Comparison of ENCODE assay signal across 7 cellular contexts in the genomic region with DNA sequence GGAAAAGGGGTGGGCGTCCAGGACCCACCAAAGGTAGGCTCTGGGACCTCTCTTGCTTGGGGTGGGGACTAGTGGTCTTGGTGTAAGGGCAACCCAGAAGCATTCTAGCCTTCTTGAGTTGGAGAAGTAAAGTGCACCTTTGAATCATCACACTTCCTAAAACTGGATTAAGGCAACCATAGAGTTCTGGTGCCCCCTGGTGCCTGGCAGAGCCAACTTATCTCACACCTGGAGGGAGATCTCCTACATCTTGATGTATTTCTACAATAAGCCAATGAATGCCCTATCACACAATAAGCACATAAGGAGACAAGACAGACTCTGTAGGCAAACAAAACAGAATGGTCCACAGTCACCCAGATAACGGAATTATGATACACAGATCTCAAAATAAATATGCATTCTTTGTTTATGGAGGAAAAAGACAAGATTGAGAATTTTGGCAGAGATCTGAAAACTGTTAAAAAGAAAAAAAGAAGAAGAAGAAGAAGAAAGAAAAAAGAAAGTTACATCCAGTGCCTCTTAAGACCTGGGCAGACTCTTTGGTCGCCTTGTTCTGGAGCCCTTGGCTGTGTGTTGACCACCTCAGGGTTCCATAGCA.
A peak's percentile ranks its signal among the peaks of the same experiment; 100 is the strongest.
DNase-seq lines count a peak whose midpoint lies in the region; ATAC-seq and TF ChIP-seq lines count a peak whose summit lies in the region.

No MANE protein-coding gene starts in this region.

- DNase-seq in G401 (ENCODE audit: low spot score): peak; percentile 55
- DNase-seq in KBM-7: peak; percentile 68
- no peak for DNase-seq in RWPE2 (ENCODE audit: low spot score)
- peak; percentile 48 to 53 for DNase-seq in cardiac fibroblast (ENCODE audit: low read depth in 2 of 2)
- DNase-seq in mucosa of gallbladder (ENCODE audit: low spot score): peak; percentile 27
- DNase-seq in vagina (ENCODE audit: extremely low spot score in 2 of 2): no peak
- no peak for DNase-seq in NCI-H2029 (lab: John Stamatoyannopoulos, UW)

- H3K9me3 ChIP-seq in RWPE2 (ENCODE audit: severe bottlenecking): peaks cover 11% of the 10 kb centered on the region
- peaks cover 2% of the 10 kb centered on the region for H3K9me3 ChIP-seq in vagina

- H3K4me1 ChIP-seq in RWPE2 (ENCODE audit: insufficient read depth, poor library complexity, severe bottlenecking): no peaks in the 10 kb centered on the region
- H3K4me1 ChIP-seq in vagina: no peaks in the 10 kb centered on the region

- H3K27ac ChIP-seq in RWPE2 (ENCODE audit: poor library complexity, severe bottlenecking) (no peak overlapping the region), vagina (no peak overlapping the region)

- H3K36me3 ChIP-seq in RWPE2 (ENCODE audit: low read depth) (no peaks in the 10 kb centered on the region), vagina (no peaks in the 10 kb centered on the region)

- peaks cover 48% of the 10 kb centered on the region for H3K27me3 ChIP-seq in RWPE2 (ENCODE audit: insufficient read depth, poor library complexity, severe bottlenecking)
- H3K27me3 ChIP-seq in vagina: no peaks in the 10 kb centered on the region

- H3K4me3 ChIP-seq in RWPE2 (ENCODE audit: severe bottlenecking) (no peak overlapping the region), cardiac fibroblast (replicated peaks in 1 of 2; ENCODE audit: low read depth in 2 of 2, low read length in 2 of 2) (no peak overlapping the region), vagina (no peak overlapping the region)

- ATAC-seq in RWPE2 (ENCODE audit: low read depth): peak; percentile 93

- TF ChIP-seq CTCF in RWPE2 (IDR thresholded peaks at IDR 0.05; ENCODE audit: poor library complexity, severe bottlenecking) (peak; percentile 90), cardiac fibroblast (IDR thresholded peaks at IDR 0.05; ENCODE audit: low read depth, low read length) (peak; percentile 49), vagina (IDR thresholded peaks at IDR 0.05) (peak in 1 of 3 experiments; percentile 24)

- intact Hi-C loops in vagina (cut with DNase I): no loop called here

- in situ Hi-C loops in G401 (cut with HindIII; ENCODE audit: low sequenced_read_pairs): no loop called here
- in situ Hi-C loops in KBM-7 (cut with MboI; ENCODE audit: low pct_unique_long_range_greater_than_20kb, low sequenced_read_pairs): no loop called here

- TF ChIP-seq POLR2A in vagina (IDR thresholded peaks at IDR 0.05): no peak

Comparison
In these comparisons a context has a peak if more than half of its experiments do, and no peak if none do; other contexts are left out.
1. DNase-seq: peak in G401 (single experiment), KBM-7 (single experiment), cardiac fibroblast (2 of 2) and mucosa of gallbladder (single experiment); none in RWPE2 (single experiment), vagina (0 of 2) and NCI-H2029 (single experiment).